Comparison of ENCODE assay signal across 8 cellular contexts in genomic region chr14:68790656-68791077, GRCh38. TPM values are rescaled to one million over a fixed set of nuclear protein-coding genes. Genes with fewer than 3 reads are reported as not detected.
DNase-seq lines count a peak whose midpoint lies in the region; ATAC-seq and TF ChIP-seq lines count a peak whose summit lies in the region.

No MANE protein-coding gene starts in this region.

- no peaks in the 10 kb centered on the region for H3K9me2 ChIP-seq in HCT116 (ENCODE audit: insufficient read depth)

- POLR2A ChIA-PET in HCT116 (lab: Charles Lee), result interaction anchor here (1.0 to 7.1 kb wide), 5 partner anchors 11 to 540 kb away, joined by 3 to 120 read pairs (median 14); no protein-coding TSS in a partner anchor
- POLR2A ChIA-PET in naive thymus-derived CD8-positive, alpha-beta T cell (lab: Charles Lee), result interaction anchor here (0.6 to 15.3 kb wide), 17 partner anchors 9 to 538 kb away, joined by 3 to 1375 read pairs (median 17); no protein-coding TSS in a partner anchor

- H3K9me3 ChIP-seq in HCT116 (ENCODE audit: control insufficient read depth in 1 of 2, insufficient read depth in 1 of 2, low read depth in 1 of 2, low read length in 2 of 2) (no peaks in the 10 kb centered on the region), WERI-Rb-1 (ENCODE audit: severe bottlenecking) (no peaks in the 10 kb centered on the region)

- H3K27me3 ChIP-seq in HCT116 (ENCODE audit: insufficient read depth, low read length) (no peaks in the 10 kb centered on the region), dorsolateral prefrontal cortex (peaks cover 0 to 58% (median 26%) of the 10 kb centered on the region in 45 donors), WERI-Rb-1 (ENCODE audit: insufficient read depth, low read depth, severe bottlenecking) (peaks cover 9% of the 10 kb centered on the region)

- H4K20me1 ChIP-seq in HCT116 (ENCODE audit: insufficient read depth), result peaks cover 9% of the 10 kb centered on the region; the same call in 1 of the 2 replicates

- H3K79me2 ChIP-seq in HCT116 (ENCODE audit: insufficient read depth, low read length), result peaks cover 80% of the 10 kb centered on the region

- peak overlapping the region; percentile 94 for H3K9ac ChIP-seq in HCT116 (ENCODE audit: low read length)

- H3K36me3 ChIP-seq in HCT116 (ENCODE audit: control insufficient read depth in 1 of 2, insufficient read depth in 2 of 2, low read length in 2 of 2) (peaks cover 29 to 43% of the 10 kb centered on the region in 2 experiments), WERI-Rb-1 (peaks cover 3% of the 10 kb centered on the region)

- peak overlapping the region; percentile 86 to 100 (median 92) for H3K4me3 Mint-ChIP-seq in naive thymus-derived CD8-positive, alpha-beta T cell

- TF ChIP-seq POLR2A in HCT116 (IDR thresholded peaks at IDR 0.05; ENCODE audit: borderline replicate concordance, extremely low read depth, insufficient read depth, insufficient read length), result no peak

- H3K4me3 ChIP-seq in HCT116 (replicated peaks in 1 of 2; ENCODE audit: low read depth in 1 of 2, low read length in 2 of 2), result peak overlapping the region; percentile 83 to 89
- H3K4me3 ChIP-seq in dorsolateral prefrontal cortex, result peak overlapping the region; percentile 49 to 83 (median 66)
- no peak overlapping the region for H3K4me3 ChIP-seq in WERI-Rb-1 (ENCODE audit: low read depth, low read length)

- H3K4me2 ChIP-seq in HCT116 (ENCODE audit: low read length), result peak overlapping the region; percentile 81

- peaks cover 25 to 54% (median 31%) of the 10 kb centered on the region in 3 donors for H3K36me3 Mint-ChIP-seq in naive thymus-derived CD8-positive, alpha-beta T cell

- no peak for TF ChIP-seq RAD21 in HCT116 (IDR thresholded peaks at IDR 0.05; ENCODE audit: low read depth)

- H3K27me3 Mint-ChIP-seq in naive thymus-derived CD8-positive, alpha-beta T cell, result peaks cover 0 to 2% (median 0%) of the 10 kb centered on the region in 5 donors

- no TSS peak for BruUV-seq in HCT116 (replicated peaks; lab: Mats Ljungman, UMichigan)

- peak overlapping the region; percentile 99 for H3K27ac ChIP-seq in HCT116 (ENCODE audit: low read depth, low read length)
- H3K27ac ChIP-seq in dorsolateral prefrontal cortex, result peak overlapping the region in 58 of 59 donors; percentile 38 to 99 (median 91)
- H3K27ac ChIP-seq in WERI-Rb-1, result no peak overlapping the region

- H3K4me1 ChIP-seq in HCT116 (ENCODE audit: control insufficient read depth in 1 of 2, insufficient read depth in 2 of 2, low read length in 2 of 2), result peaks cover 44 to 76% of the 10 kb centered on the region in 2 experiments

- intact Hi-C loops in HCT116 (cut with micrococcal nuclease) (loop anchor here (5.0 kb wide), 1 partner anchor 648 kb away; no protein-coding TSS in a partner anchor), dorsolateral prefrontal cortex (cut with DNase I) (loop anchor here (5.0 kb wide), 2 partner anchors 158 to 163 kb away; no protein-coding TSS in a partner anchor)

- ATAC-seq in HCT116 (no peak), HG02571 (IDR thresholded peaks at IDR 0.05; ENCODE audit: unreplicated experiment) (no peak)
- peak; percentile 9 to 11 for ATAC-seq in naive thymus-derived CD8-positive, alpha-beta T cell

- no peak overlapping the region for H2AFZ ChIP-seq in HCT116 (ENCODE audit: low read depth, low read length, poor library complexity, severe bottlenecking)

- TF ChIP-seq CTCF in HCT116 (IDR thresholded peaks at IDR 0.05 in 2 of 3, conservative IDR thresholded peaks at IDR 0.05 in 1 of 3; ENCODE audit: borderline replicate concordance in 1 of 3, insufficient read depth in 1 of 3, low read depth in 2 of 3, low read length in 2 of 3), result no peak
- TF ChIP-seq CTCF in dorsolateral prefrontal cortex (IDR thresholded peaks at IDR 0.05 in 54 of 56, conservative IDR thresholded peaks at IDR 0.05 in 2 of 56; ENCODE audit: low read depth in 1 of 56, partially characterized antibody in 56 of 56), result no peak
- TF ChIP-seq CTCF in WERI-Rb-1 (IDR thresholded peaks at IDR 0.05; ENCODE audit: low read depth, low read length), result no peak

- peak overlapping the region; percentile 91 to 100 (median 99) for H3K27ac Mint-ChIP-seq in naive thymus-derived CD8-positive, alpha-beta T cell

- peaks cover 34 to 61% (median 43%) of the 10 kb centered on the region in 4 donors for H3K4me1 Mint-ChIP-seq in naive thymus-derived CD8-positive, alpha-beta T cell

- RAD21 ChIA-PET in HCT116 (lab: Charles Lee; ENCODE audit: low non-redundant PET in 1 of 2, low total read pairs in 2 of 2, uncharacterized antibody in 2 of 2, unreplicated experiment in 2 of 2), result no interaction called here

- no peaks in the 10 kb centered on the region for H3K9me3 Mint-ChIP-seq in naive thymus-derived CD8-positive, alpha-beta T cell

- CTCF ChIA-PET in HCT116 (lab: Charles Lee), result interaction anchor here (1.6 kb wide), 1 partner anchor 542 kb away, joined by 8 read pairs; no protein-coding TSS in a partner anchor

- DNase-seq in HCT116 (ENCODE audit: low read depth, low spot score), result no peak
- peak; percentile 62 to 63 for DNase-seq in activated CD4-positive, alpha-beta T cell treated with anti-CD3 and anti-CD28 coated beads for 4 hours
- peak in 1 of 10 donors; percentile 12 for DNase-seq in dorsolateral prefrontal cortex
- peak; percentile 44 to 84 (median 64) for DNase-seq in naive thymus-derived CD8-positive, alpha-beta T cell
- DNase-seq in DMS114 treated with DMSO at 0.1 percent for 48 hours (lab: John Stamatoyannopoulos, UW; ENCODE audit: unreplicated experiment), result no peak
- DNase-seq in WERI-Rb-1, result no peak
- DNase-seq in NCI-H526 treated with DMSO at 0.1 percent for 48 hours (lab: John Stamatoyannopoulos, UW), result no peak

TF ChIP-seq in HCT116, 20 proteins besides CTCF, POLR2A, EP300 and RAD21:
- TF ChIP-seq, protein P1, sequence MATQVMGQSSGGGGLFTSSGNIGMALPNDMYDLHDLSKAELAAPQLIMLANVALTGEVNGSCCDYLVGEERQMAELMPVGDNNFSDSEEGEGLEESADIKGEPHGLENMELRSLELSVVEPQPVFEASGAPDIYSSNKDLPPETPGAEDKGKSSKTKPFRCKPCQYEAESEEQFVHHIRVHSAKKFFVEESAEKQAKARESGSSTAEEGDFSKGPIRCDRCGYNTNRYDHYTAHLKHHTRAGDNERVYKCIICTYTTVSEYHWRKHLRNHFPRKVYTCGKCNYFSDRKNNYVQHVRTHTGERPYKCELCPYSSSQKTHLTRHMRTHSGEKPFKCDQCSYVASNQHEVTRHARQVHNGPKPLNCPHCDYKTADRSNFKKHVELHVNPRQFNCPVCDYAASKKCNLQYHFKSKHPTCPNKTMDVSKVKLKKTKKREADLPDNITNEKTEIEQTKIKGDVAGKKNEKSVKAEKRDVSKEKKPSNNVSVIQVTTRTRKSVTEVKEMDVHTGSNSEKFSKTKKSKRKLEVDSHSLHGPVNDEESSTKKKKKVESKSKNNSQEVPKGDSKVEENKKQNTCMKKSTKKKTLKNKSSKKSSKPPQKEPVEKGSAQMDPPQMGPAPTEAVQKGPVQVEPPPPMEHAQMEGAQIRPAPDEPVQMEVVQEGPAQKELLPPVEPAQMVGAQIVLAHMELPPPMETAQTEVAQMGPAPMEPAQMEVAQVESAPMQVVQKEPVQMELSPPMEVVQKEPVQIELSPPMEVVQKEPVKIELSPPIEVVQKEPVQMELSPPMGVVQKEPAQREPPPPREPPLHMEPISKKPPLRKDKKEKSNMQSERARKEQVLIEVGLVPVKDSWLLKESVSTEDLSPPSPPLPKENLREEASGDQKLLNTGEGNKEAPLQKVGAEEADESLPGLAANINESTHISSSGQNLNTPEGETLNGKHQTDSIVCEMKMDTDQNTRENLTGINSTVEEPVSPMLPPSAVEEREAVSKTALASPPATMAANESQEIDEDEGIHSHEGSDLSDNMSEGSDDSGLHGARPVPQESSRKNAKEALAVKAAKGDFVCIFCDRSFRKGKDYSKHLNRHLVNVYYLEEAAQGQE (IDR thresholded peaks at IDR 0.05; ENCODE audit: low read depth), result no peak
- TF ChIP-seq ELF1 (IDR thresholded peaks at IDR 0.05; ENCODE audit: borderline replicate concordance, low read depth) (no peak), YY1 (IDR thresholded peaks at IDR 0.05; ENCODE audit: extremely low read depth, insufficient replicate concordance, low read depth, low read length) (no peak), CEBPB (IDR thresholded peaks at IDR 0.05; ENCODE audit: low read depth) (no peak), ZFX (IDR thresholded peaks at IDR 0.05) (no peak), EZH2 (IDR thresholded peaks at IDR 0.05) (no peak), JUND (IDR thresholded peaks at IDR 0.05) (no peak)
- TF ChIP-seq, protein P2, sequence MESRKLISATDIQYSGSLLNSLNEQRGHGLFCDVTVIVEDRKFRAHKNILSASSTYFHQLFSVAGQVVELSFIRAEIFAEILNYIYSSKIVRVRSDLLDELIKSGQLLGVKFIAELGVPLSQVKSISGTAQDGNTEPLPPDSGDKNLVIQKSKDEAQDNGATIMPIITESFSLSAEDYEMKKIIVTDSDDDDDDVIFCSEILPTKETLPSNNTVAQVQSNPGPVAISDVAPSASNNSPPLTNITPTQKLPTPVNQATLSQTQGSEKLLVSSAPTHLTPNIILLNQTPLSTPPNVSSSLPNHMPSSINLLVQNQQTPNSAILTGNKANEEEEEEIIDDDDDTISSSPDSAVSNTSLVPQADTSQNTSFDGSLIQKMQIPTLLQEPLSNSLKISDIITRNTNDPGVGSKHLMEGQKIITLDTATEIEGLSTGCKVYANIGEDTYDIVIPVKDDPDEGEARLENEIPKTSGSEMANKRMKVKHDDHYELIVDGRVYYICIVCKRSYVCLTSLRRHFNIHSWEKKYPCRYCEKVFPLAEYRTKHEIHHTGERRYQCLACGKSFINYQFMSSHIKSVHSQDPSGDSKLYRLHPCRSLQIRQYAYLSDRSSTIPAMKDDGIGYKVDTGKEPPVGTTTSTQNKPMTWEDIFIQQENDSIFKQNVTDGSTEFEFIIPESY (IDR thresholded peaks at IDR 0.05; ENCODE audit: extremely low read depth, insufficient replicate concordance, low read length), result no peak

RNA-seq across cellular contexts. Expression of gene ZFP36L1, which starts 2.2 kb away (rescaled TPM):
- 304 TPM for total RNA-seq in HCT116 (2021; ENCODE audit: unreplicated experiment)
- polyA plus RNA-seq in HCT116 (2012), result 177 and 302 TPM in 2 replicates
- total RNA-seq in dorsolateral prefrontal cortex, result 100 to 1,000 TPM in 78 of 120 experiments, 10 to 100 TPM in 42; 50.7 to 283 (median 111) TPM
- total RNA-seq in naive thymus-derived CD8-positive, alpha-beta T cell, result 100 to 1,000 TPM; 201 to 222 TPM
- polyA plus RNA-seq in naive thymus-derived CD8-positive, alpha-beta T cell, result 100 to 1,000 TPM; 122 to 142 (median 134) TPM

Comparison
In these comparisons a context has a peak if more than half of its experiments do, and no peak if none do; other contexts are left out.
1. ATAC-seq: peak in naive thymus-derived CD8-positive, alpha-beta T cell (2 of 2); none in HCT116 (single experiment) and HG02571 (single experiment).
2. DNase-seq: peak in activated CD4-positive, alpha-beta T cell treated with anti-CD3 and anti-CD28 coated beads for 4 hours (2 of 2) and naive thymus-derived CD8-positive, alpha-beta T cell (10 of 10); none in HCT116 (single experiment), DMS114 treated with DMSO at 0.1 percent for 48 hours (single experiment), WERI-Rb-1 (single experiment) and NCI-H526 treated with DMSO at 0.1 percent for 48 hours (single experiment).